ENCODE assay signal across 8 cellular contexts in genomic region chrX:129981752-129982299, GRCh38. TPM values are rescaled to one million over a fixed set of nuclear protein-coding genes. Genes with fewer than 3 reads are reported as not detected.
A peak's percentile ranks its signal among the peaks of the same experiment; 100 is the strongest.
DNase-seq lines count a peak whose midpoint lies in the region; ATAC-seq and TF ChIP-seq lines count a peak whose summit lies in the region.

No MANE protein-coding gene starts in this region.

- no peak for DNase-seq in GM06990 (ENCODE audit: extremely low read depth, insufficient read length)
- DNase-seq in endodermal cell: no peak

- H3K9ac ChIP-seq in HUES64 (ENCODE audit: low read depth, low read length) (no peak overlapping the region), endodermal cell (ENCODE audit: extremely low read depth, low read length, poor library complexity, severe bottlenecking) (no peak overlapping the region), rectal smooth muscle tissue (ENCODE audit: low read length) (no peak overlapping the region)

- H3K27me3 Mint-ChIP-seq in endodermal cell (ENCODE audit: insufficient read depth): peaks cover 59% of the 10 kb centered on the region

- TF ChIP-seq CTCF in GM06990 (IDR thresholded peaks at IDR 0.05; ENCODE audit: insufficient read depth, low read length, poor library complexity, severe bottlenecking) (no peak), endodermal cell (conservative IDR thresholded peaks at IDR 0.05) (no peak)

- ATAC-seq in HG03097 (IDR thresholded peaks at IDR 0.05; ENCODE audit: low FRiP score, unreplicated experiment) (no peak), GM18909 (IDR thresholded peaks at IDR 0.05; ENCODE audit: poor library complexity, unreplicated experiment) (no peak), HG02610 (IDR thresholded peaks at IDR 0.05; ENCODE audit: unreplicated experiment) (no peak), HG03378 (IDR thresholded peaks at IDR 0.05; ENCODE audit: unreplicated experiment) (no peak)

- peaks cover 44% of the 10 kb centered on the region for H3K9me3 Mint-ChIP-seq in endodermal cell

- no peak overlapping the region for H3K4me3 Mint-ChIP-seq in endodermal cell

- peaks cover 1% of the 10 kb centered on the region for H3K36me3 Mint-ChIP-seq in endodermal cell (ENCODE audit: low read depth)

- H3K27ac ChIP-seq in HUES64 (ENCODE audit: low read depth, low read length) (no peak overlapping the region), endodermal cell (ENCODE audit: low read depth, low read length) (no peak overlapping the region), rectal smooth muscle tissue (ENCODE audit: low read depth, low read length) (peak overlapping the region; percentile 3)

- H3K9me3 ChIP-seq in HUES64 (ENCODE audit: insufficient read depth, low read depth, low read length): no peaks in the 10 kb centered on the region
- no peaks in the 10 kb centered on the region for H3K9me3 ChIP-seq in endodermal cell (ENCODE audit: control insufficient read depth, low read length)

- H3K36me3 ChIP-seq in GM06990 (ENCODE audit: control insufficient read depth, insufficient read depth, low read length) (no peaks in the 10 kb centered on the region), HUES64 (ENCODE audit: insufficient read depth, low read length) (no peaks in the 10 kb centered on the region), endodermal cell (ENCODE audit: control insufficient read depth, insufficient read depth, low read length) (no peaks in the 10 kb centered on the region), rectal smooth muscle tissue (ENCODE audit: control insufficient read depth, insufficient read depth, low read length) (no peaks in the 10 kb centered on the region)

- peak overlapping the region; percentile 54 for H3K4me3 ChIP-seq in GM06990 (replicated peaks; ENCODE audit: low read depth, low read length)
- peak overlapping the region; percentile 53 for H3K4me3 ChIP-seq in HUES64 (ENCODE audit: low read length)
- H3K4me3 ChIP-seq in endodermal cell (ENCODE audit: low read length): peak overlapping the region; percentile 78
- H3K4me3 ChIP-seq in rectal smooth muscle tissue (ENCODE audit: low read length): peak overlapping the region; percentile 65

- 2% methylated on average over 23 of the region's 29 CpGs for WGBS in HUES64
- 1% methylated on average over 15 of the region's 29 CpGs; no CpG with 5 or more reads in 1 of the 2 experiments for WGBS in endodermal cell (ENCODE audit: insufficient coverage in 1 of 2, insufficient read length in 1 of 2), 2 experiments

- no peaks in the 10 kb centered on the region; the same call in 1 of the 2 replicates for H3K27me3 ChIP-seq in GM06990 (replicated peaks; ENCODE audit: control insufficient read depth, insufficient read depth, low read length)
- H3K27me3 ChIP-seq in HUES64 (ENCODE audit: insufficient read depth, low read length): peaks cover 69% of the 10 kb centered on the region
- peaks cover 19% of the 10 kb centered on the region for H3K27me3 ChIP-seq in endodermal cell (ENCODE audit: control insufficient read depth, insufficient read depth, low read length, poor library complexity, severe bottlenecking)
- no peaks in the 10 kb centered on the region for H3K27me3 ChIP-seq in rectal smooth muscle tissue (ENCODE audit: control insufficient read depth, insufficient read depth, low read length)

- H3K27ac Mint-ChIP-seq in endodermal cell: no peak overlapping the region

- H3K4me1 ChIP-seq in HUES64 (ENCODE audit: insufficient read depth, low read length) (no peaks in the 10 kb centered on the region), endodermal cell (ENCODE audit: control insufficient read depth, insufficient read depth, low read length) (no peaks in the 10 kb centered on the region), rectal smooth muscle tissue (ENCODE audit: control insufficient read depth, insufficient read depth, low read length) (no peaks in the 10 kb centered on the region)

- peaks cover 5% of the 10 kb centered on the region for H3K4me1 Mint-ChIP-seq in endodermal cell

RNA-seq across cellular contexts. Expression of gene BCORL1, which starts 0.6 kb away (rescaled TPM):
- 4.1 TPM for polyA plus RNA-seq in HUES64 (2013, experiment 1 of 2)
- polyA plus RNA-seq in HUES64 (2013, experiment 2 of 2): 7.0 TPM
- total RNA-seq in endodermal cell: 10 to 100 TPM; 24.5 to 29.9 TPM
- polyA plus RNA-seq in endodermal cell (2013, experiment 1 of 2): 22.2 TPM
- 20.2 TPM for polyA plus RNA-seq in endodermal cell (2013, experiment 2 of 2)
